ENCODE assay signal across 11 cellular contexts in the genomic region with DNA sequence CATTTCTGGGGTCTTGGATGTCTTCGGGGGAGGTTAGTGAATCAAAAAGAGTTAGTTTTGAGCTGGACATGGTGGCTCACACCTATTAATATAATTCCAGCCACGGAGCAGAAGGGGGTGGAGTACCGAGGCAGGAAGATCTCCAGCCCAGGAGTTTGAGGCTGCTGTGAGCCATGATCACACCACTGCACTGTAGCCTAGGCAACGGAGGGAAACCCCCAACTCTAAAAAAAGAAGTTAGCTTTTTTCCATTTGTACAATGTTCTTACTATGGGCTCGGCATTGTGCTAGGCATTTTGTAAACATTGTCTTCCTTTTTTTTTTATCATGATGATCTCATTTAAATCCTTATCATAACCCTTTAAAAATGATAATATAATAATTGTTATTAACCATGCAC. TPM values are rescaled to one million over a fixed set of nuclear protein-coding genes. Genes with fewer than 3 reads are reported as not detected.
DNase-seq lines count a peak whose midpoint lies in the region; ATAC-seq and TF ChIP-seq lines count a peak whose summit lies in the region.
"Had no signal": no experiment of that assay in that cellular context is flagged by ENCODE, and none has a peak within 500 bp of the region (broad histone marks: within the 10 kb centered on the region; RNA-seq: fewer than 3 reads in every experiment).

No MANE protein-coding gene starts in this region.

- H3K36me3 ChIP-seq in OCI-LY1 (ENCODE audit: insufficient read depth, low read length), result no peaks in the 10 kb centered on the region
- no peaks in the 10 kb centered on the region for H3K36me3 ChIP-seq in mesodermal cell (ENCODE audit: control insufficient read depth, insufficient read depth, low read length)
- H3K36me3 ChIP-seq in esophagus squamous epithelium, result no peaks in the 10 kb centered on the region

- no peaks in the 10 kb centered on the region for H4K20me1 ChIP-seq in OCI-LY1 (ENCODE audit: insufficient read depth, low read length)

- in situ Hi-C loops in GM13977 (cut with MboI; ENCODE audit: low pct_unique_long_range_greater_than_20kb, low sequenced_read_pairs, unreplicated experiment), result no loop called here

- 73 to 89% methylated on average over 1 to 3 of the region's 5 CpGs for WGBS in mesodermal cell (ENCODE audit: insufficient coverage in 2 of 2), 2 experiments
- 26 to 27% methylated on average over 5 of the region's 5 CpGs for WGBS in esophagus squamous epithelium, 2 donors

- H3K4me3 ChIP-seq in OCI-LY1 (ENCODE audit: low read depth, low read length, poor library complexity, severe bottlenecking) (no peak overlapping the region), mesodermal cell (ENCODE audit: extremely low read depth, insufficient read depth, low read length, poor library complexity, severe bottlenecking) (no peak overlapping the region), esophagus squamous epithelium (no peak overlapping the region)

- H3K4me1 ChIP-seq in OCI-LY1 (ENCODE audit: insufficient read depth, low read length, severe bottlenecking) (peaks cover 27% of the 10 kb centered on the region), mesodermal cell (ENCODE audit: control insufficient read depth, insufficient read depth, low read length, poor library complexity, severe bottlenecking) (peaks cover 17% of the 10 kb centered on the region), esophagus squamous epithelium (no peaks in the 10 kb centered on the region)

- H3K27me3 ChIP-seq in OCI-LY1 (ENCODE audit: insufficient read depth, low read length), result no peaks in the 10 kb centered on the region
- H3K27me3 ChIP-seq in esophagus squamous epithelium, result peaks cover 0 to 67% (median 0%) of the 10 kb centered on the region in 4 donors

- H3K27ac ChIP-seq in OCI-LY1 (ENCODE audit: low read depth, low read length, poor library complexity, severe bottlenecking) (peak overlapping the region; percentile 93), mesodermal cell (ENCODE audit: low read depth, low read length, severe bottlenecking) (peak overlapping the region; percentile 77), esophagus squamous epithelium (no peak overlapping the region)

- H3K4me2 ChIP-seq in OCI-LY1 (ENCODE audit: low read length), result peak overlapping the region; percentile 27

- H3K9me2 ChIP-seq in OCI-LY1 (ENCODE audit: low read depth, low read length), result no peaks in the 10 kb centered on the region

- H3F3A ChIP-seq in OCI-LY1 (ENCODE audit: insufficient read depth, low read length), result no peaks in the 10 kb centered on the region

- no peak overlapping the region for H2AFZ ChIP-seq in OCI-LY1 (ENCODE audit: low read length)

- no peak for ATAC-seq in GM21528 (IDR thresholded peaks at IDR 0.05; ENCODE audit: low FRiP score, unreplicated experiment)

- H3K9ac ChIP-seq in OCI-LY1 (ENCODE audit: low read length), result peak overlapping the region; percentile 20; the same call in 1 of the 2 replicates

- DNase-seq in GM13977 (ENCODE audit: low spot score), result peak; percentile 38
- no peak for DNase-seq in HT-29 (ENCODE audit: low spot score)
- DNase-seq in esophagus squamous epithelium (lab: John Stamatoyannopoulos, UW), result no peak
- DNase-seq: COR-L47, substantia nigra, SW 1271 had no signal

- no peak for TF ChIP-seq POLR2A in esophagus squamous epithelium (IDR thresholded peaks at IDR 0.05)

- H3K79me2 ChIP-seq in OCI-LY1 (ENCODE audit: insufficient read depth, low read length), result no peaks in the 10 kb centered on the region

- H3K9me3 ChIP-seq in OCI-LY1 (ENCODE audit: low read length) (no peaks in the 10 kb centered on the region), mesodermal cell (ENCODE audit: control insufficient read depth, low read length) (no peaks in the 10 kb centered on the region), esophagus squamous epithelium (no peaks in the 10 kb centered on the region)

- TF ChIP-seq CTCF in GM13977 (IDR thresholded peaks at IDR 0.05; ENCODE audit: extremely low read depth, insufficient read depth, missing control alignments), result no peak
- no peak for TF ChIP-seq CTCF in OCI-LY1 (IDR thresholded peaks at IDR 0.05; ENCODE audit: low read length)
- no peak for TF ChIP-seq CTCF in esophagus squamous epithelium (IDR thresholded peaks at IDR 0.05)

- intact Hi-C loops in esophagus squamous epithelium (cut with DNase I), result no loop called here

RNA-seq across cellular contexts. Expression of a gene that starts 8.3 kb away (rescaled TPM):
- polyA plus RNA-seq in mesodermal cell (2013, experiment 1 of 2), result 163 TPM
- polyA plus RNA-seq in mesodermal cell (2013, experiment 2 of 2), result 133 TPM
- 93.9 and 141 TPM in 2 replicates for total RNA-seq in HT-29 (2014; rRNA removed; shearing (Covaris generic))
- total RNA-seq in esophagus squamous epithelium, result 10 to 100 TPM; 39.0 to 64.7 (median 60.4) TPM

RNA-seq across cellular contexts. Expression of a gene that starts 15.5 kb away (rescaled TPM):
- polyA plus RNA-seq in mesodermal cell (2013, experiment 1 of 2), result 0.77 TPM
- polyA plus RNA-seq in mesodermal cell (2013, experiment 2 of 2), result 1.3 TPM
- total RNA-seq in HT-29 (2014; rRNA removed; shearing (Covaris generic)), result not detected in 2 replicates
- total RNA-seq in esophagus squamous epithelium, result not detected
- total RNA-seq: LHCN-M2, renal cortical epithelial cell had no signal

RNA-seq across cellular contexts. Expression of a gene that starts 44.3 kb away (rescaled TPM):
- 132 TPM for polyA plus RNA-seq in mesodermal cell (2013, experiment 1 of 2)
- polyA plus RNA-seq in mesodermal cell (2013, experiment 2 of 2), result 126 TPM
- not detected in 2 replicates for total RNA-seq in HT-29 (2014; rRNA removed; shearing (Covaris generic))
- total RNA-seq in esophagus squamous epithelium, result not detected

RNA-seq across cellular contexts. Expression of a gene that starts 44.7 kb away (rescaled TPM):
- polyA plus RNA-seq in mesodermal cell (2013, experiment 1 of 2), result 73.5 TPM
- 57.8 TPM for polyA plus RNA-seq in mesodermal cell (2013, experiment 2 of 2)
- total RNA-seq in HT-29 (2014; rRNA removed; shearing (Covaris generic)), result 73.9 and 75.5 TPM in 2 replicates
- total RNA-seq in esophagus squamous epithelium, result 10 to 100 TPM; 45.3 to 57.6 (median 53.3) TPM

Comparison
In these comparisons a context has a peak if more than half of its experiments do, and no peak if none do; other contexts are left out.
1. H3K27ac ChIP-seq: peak in OCI-LY1 (single experiment) and mesodermal cell (single experiment); none in esophagus squamous epithelium (0 of 4).